In genomic region chr12:112947314-112947713, GRCh38 we compare ENCODE assay signal across 34 cellular contexts.
"Had no signal": no experiment of that assay in that cellular context is flagged by ENCODE, and none has a peak within 500 bp of the region (broad histone marks: within the 10 kb centered on the region; RNA-seq: fewer than 3 reads in every experiment).

No MANE protein-coding gene starts in this region.

- DNase-seq: MG63, MM.1S, MV-4-11, NCI-H1048, NCI-H1092, NCI-H1092 treated with DMSO at 0.1 percent for 48 hours, NCI-H1105, NCI-H1105 treated with DMSO at 0.1 percent for 48 hours, NCI-H1417, NCI-H1417 treated with DMSO at 0.1 percent for 48 hours, NCI-H1436, NCI-H1436 treated with DMSO at 0.1 percent for 48 hours, NCI-H146, NCI-H1694, NCI-H1694 treated with DMSO at 0.1 percent for 48 hours, NCI-H187, NCI-H187 treated with DMSO at 0.1 percent for 48 hours, NCI-H1930, NCI-H2029, NCI-H2029 treated with DMSO at 0.1 percent for 48 hours, NCI-H2081, NCI-H2081 treated with DMSO at 0.1 percent for 48 hours, NCI-H2107, NCI-H2171, NCI-H2171 treated with DMSO at 0.1 percent for 48 hours, NCI-H2227 treated with DMSO at 0.1 percent for 48 hours, NCI-H226, NCI-H345, NCI-H446 treated with DMSO at 0.1 percent for 48 hours, NCI-H510A, NCI-H510A treated with DMSO at 0.1 percent for 48 hours, NCI-H524 treated with DMSO at 0.1 percent for 48 hours, NCI-H526, NCI-H526 treated with DMSO at 0.1 percent for 48 hours had no signal

- H3K4me3 ChIP-seq: MG63 had no signal

- H3K27me3 ChIP-seq: MG63 had no signal

- H3K9me3 ChIP-seq: MG63 had no signal
